31 cellular contexts compared by ENCODE assay signal in the genomic region with DNA sequence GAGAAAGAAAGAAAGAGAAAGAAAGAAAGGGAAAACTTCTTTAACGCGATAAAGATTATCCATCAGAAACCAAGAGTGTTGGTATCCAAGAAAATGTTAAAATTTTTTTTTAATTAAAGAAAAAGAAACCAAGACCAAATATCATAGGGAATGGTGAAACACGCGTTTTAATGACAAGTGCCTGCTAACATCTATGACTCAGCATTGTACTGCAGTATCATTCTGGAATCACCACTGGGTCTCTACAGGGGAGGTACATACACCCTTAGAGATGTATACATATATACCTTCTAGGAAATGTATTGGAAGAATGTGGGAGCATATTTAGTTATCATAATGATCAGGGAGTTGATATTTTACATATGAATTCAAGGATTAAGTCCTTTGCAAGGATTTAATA. TPM values are rescaled to one million over a fixed set of nuclear protein-coding genes. Genes with fewer than 3 reads are reported as not detected.
"Had no signal": no experiment of that assay in that cellular context is flagged by ENCODE, and none has a peak within 500 bp of the region (broad histone marks: within the 10 kb centered on the region; RNA-seq: fewer than 3 reads in every experiment).

No MANE protein-coding gene starts in this region.

- H3K27ac ChIP-seq: brain microvascular endothelial cell, neutrophil, ovary, psoas muscle, suprapubic skin, tibial artery, upper lobe of right lung, VCaP had no signal

- H3K4me3 ChIP-seq: ovary, psoas muscle, smooth muscle cell, suprapubic skin, tibial artery, upper lobe of right lung had no signal

- DNase-seq: activated CD4-positive, alpha-beta T cell treated with anti-CD3 and anti-CD28 coated beads for 48 hours; activated CD4-positive, alpha-beta T cell treated with anti-CD3 and anti-CD28 coated beads, Interleukin-2, amount 50 U/mL, for 48 hours; activated CD8-positive, alpha-beta memory T cell treated with anti-CD3 and anti-CD28 coated beads, Interleukin-2, amount 50 U/mL, for 48 hours; activated gamma-delta T cell; activated naive CD4-positive, alpha-beta T cell treated with anti-CD3 and anti-CD28 coated beads, Interleukin-2, amount 10 ng/mL, durations not matched to agents 7 days and 5 days; activated naive CD8-positive, alpha-beta T cell treated with anti-CD3 and anti-CD28 coated beads, Interleukin-2, amount 10 ng/mL, durations not matched to agents 7 days and 5 days; activated T-cell treated with anti-CD3 and anti-CD28 coated beads, Interleukin-2, amount 50 U/mL, for 24 hours; brain microvascular endothelial cell; central memory CD4-positive, alpha-beta T cell; head of caudate nucleus; hippocampal formation; kidney; left colon; naive B cell; nephron progenitor cell; ovary; psoas muscle; stimulated activated CD4-positive, alpha-beta T cell treated with anti-CD3 and anti-CD28 coated beads, Interleukin-1b, Interleukin-23, amount 100 ng/mL, for 48 hours; stimulated activated CD4-positive, alpha-beta T cell treated with anti-CD3 and anti-CD28 coated beads, Interleukin-4, amount 100 ng/mL, for 4 hours; stimulated activated CD8-positive, alpha-beta memory T cell treated with anti-CD3 and anti-CD28 coated beads, Interleukin-4, amount 100 ng/mL, for 48 hours; stimulated activated naive B cell treated with anti-CD40 and anti-IgM and Interleukin-4, amounts not matched to agents 10 μg/mL and 1 μg/mL and 100 μg/mL, for 72 hours; T-helper 9 cell; tibial artery; upper lobe of right lung had no signal

- H3K4me3 Mint-ChIP-seq: activated naive CD4-positive, alpha-beta T cell treated with anti-CD3 and anti-CD28 coated beads, Interleukin-2, amount 10 ng/mL, durations not matched to agents 7 days and 5 days; activated naive CD8-positive, alpha-beta T cell treated with anti-CD3 and anti-CD28 coated beads, Interleukin-2, amount 10 ng/mL, durations not matched to agents 7 days and 5 days; activated T-cell treated with anti-CD3 and anti-CD28 coated beads, Interleukin-2, amount 50 U/mL, for 24 hours; mesothelial cell of epicardium; nephron progenitor cell; stimulated activated naive B cell treated with anti-CD40 and anti-IgM and Interleukin-4, amounts not matched to agents 10 μg/mL and 1 μg/mL and 100 μg/mL, for 72 hours had no signal

- ATAC-seq: left colon; psoas muscle; stimulated activated naive B cell treated with anti-CD40 and anti-IgM and Interleukin-4, amounts not matched to agents 10 μg/mL and 1 μg/mL and 100 μg/mL, for 72 hours; upper lobe of right lung had no signal

- H3K4me2 ChIP-seq: smooth muscle cell had no signal

- H3K9me3 Mint-ChIP-seq: activated naive CD4-positive, alpha-beta T cell treated with anti-CD3 and anti-CD28 coated beads, Interleukin-2, amount 10 ng/mL, durations not matched to agents 7 days and 5 days; activated naive CD8-positive, alpha-beta T cell treated with anti-CD3 and anti-CD28 coated beads, Interleukin-2, amount 10 ng/mL, durations not matched to agents 7 days and 5 days; activated T-cell treated with anti-CD3 and anti-CD28 coated beads, Interleukin-2, amount 50 U/mL, for 24 hours; mesothelial cell of epicardium; naive B cell; nephron progenitor cell; stimulated activated naive B cell treated with anti-CD40 and anti-IgM and Interleukin-4, amounts not matched to agents 10 μg/mL and 1 μg/mL and 100 μg/mL, for 72 hours had no signal

- H3K27me3 ChIP-seq: brain microvascular endothelial cell, neutrophil, ovary, suprapubic skin, upper lobe of right lung had no signal

- H3K9me3 ChIP-seq: neutrophil, ovary, psoas muscle, suprapubic skin, tibial artery, upper lobe of right lung had no signal

- H3K36me3 ChIP-seq: brain microvascular endothelial cell, neutrophil, ovary, suprapubic skin, tibial artery, upper lobe of right lung had no signal

- H3K36me3 Mint-ChIP-seq: activated naive CD4-positive, alpha-beta T cell treated with anti-CD3 and anti-CD28 coated beads, Interleukin-2, amount 10 ng/mL, durations not matched to agents 7 days and 5 days; activated naive CD8-positive, alpha-beta T cell treated with anti-CD3 and anti-CD28 coated beads, Interleukin-2, amount 10 ng/mL, durations not matched to agents 7 days and 5 days; mesothelial cell of epicardium; naive B cell; stimulated activated naive B cell treated with anti-CD40 and anti-IgM and Interleukin-4, amounts not matched to agents 10 μg/mL and 1 μg/mL and 100 μg/mL, for 72 hours had no signal

- H3K4me1 ChIP-seq: psoas muscle, suprapubic skin, tibial artery, upper lobe of right lung had no signal

- H3K27ac Mint-ChIP-seq: activated naive CD4-positive, alpha-beta T cell treated with anti-CD3 and anti-CD28 coated beads, Interleukin-2, amount 10 ng/mL, durations not matched to agents 7 days and 5 days; activated naive CD8-positive, alpha-beta T cell treated with anti-CD3 and anti-CD28 coated beads, Interleukin-2, amount 10 ng/mL, durations not matched to agents 7 days and 5 days; activated T-cell treated with anti-CD3 and anti-CD28 coated beads, Interleukin-2, amount 50 U/mL, for 24 hours; mesothelial cell of epicardium; nephron progenitor cell had no signal

- H3K4me1 Mint-ChIP-seq: mesothelial cell of epicardium, nephron progenitor cell had no signal

- H3K27me3 Mint-ChIP-seq: activated T-cell treated with anti-CD3 and anti-CD28 coated beads, Interleukin-2, amount 50 U/mL, for 24 hours; naive B cell; stimulated activated naive B cell treated with anti-CD40 and anti-IgM and Interleukin-4, amounts not matched to agents 10 μg/mL and 1 μg/mL and 100 μg/mL, for 72 hours had no signal

RNA-seq across cellular contexts. Expression of gene PIK3AP1, which starts 32.1 kb away (rescaled TPM):
- total RNA-seq: endothelial cell of umbilical vein, fibroblast of villous mesenchyme had no signal
- polyA plus RNA-seq: smooth muscle cell had no signal
